In genomic region chr2:105789745-105790466, GRCh38 we compare ENCODE assay signal across 9 cellular contexts. TPM values are rescaled to one million over a fixed set of nuclear protein-coding genes. Genes with fewer than 3 reads are reported as not detected.
DNase-seq lines count a peak whose midpoint lies in the region; ATAC-seq and TF ChIP-seq lines count a peak whose summit lies in the region.
"Had no signal": no experiment of that assay in that cellular context is flagged by ENCODE, and none has a peak within 500 bp of the region (broad histone marks: within the 10 kb centered on the region; RNA-seq: fewer than 3 reads in every experiment).

No MANE protein-coding gene starts in this region.

- H3K4me3 Mint-ChIP-seq in activated naive CD4-positive, alpha-beta T cell treated with anti-CD3 and anti-CD28 coated beads, Interleukin-2, amount 10 ng/mL, durations not matched to agents 7 days and 5 days, result peak overlapping the region; percentile 43

- CTCF ChIA-PET in OCI-LY7 (lab: Charles Lee; ENCODE audit: unreplicated experiment), result no interaction called here
- CTCF ChIA-PET in activated naive CD4-positive, alpha-beta T cell treated with anti-CD3 and anti-CD28 coated beads, Interleukin-2, amount 10 ng/mL, durations not matched to agents 7 days and 5 days (lab: Charles Lee), result interaction anchor here (0.9 to 1.3 kb wide), 4 partner anchors 8 to 43 kb away, joined by 3 to 6 read pairs (median 4); no protein-coding TSS in a partner anchor

- H3K9me2 ChIP-seq in OCI-LY7 (ENCODE audit: insufficient read depth, low read length), result no peaks in the 10 kb centered on the region

- DNase-seq in OCI-LY7 (ENCODE audit: low spot score), result peak; percentile 48
- DNase-seq in activated naive CD4-positive, alpha-beta T cell treated with anti-CD3 and anti-CD28 coated beads, Interleukin-2, amount 10 ng/mL, durations not matched to agents 7 days and 5 days, result peak; percentile 77
- DNase-seq in heart left ventricle, result peak in 4 of 5 donors; percentile 47 to 66 (median 63)
- peak; percentile 53 for DNase-seq in stimulated activated CD4-positive, alpha-beta T cell treated with anti-CD3 and anti-CD28 coated beads, Interleukin-2, amount 100 ng/mL, for 4 hours (ENCODE audit: low read depth)
- DNase-seq in ecto neural progenitor cell (ENCODE audit: low spot score), result no peak
- no peak for DNase-seq in NCI-H2171 (lab: John Stamatoyannopoulos, UW)

- H3K4me3 ChIP-seq in OCI-LY7 (ENCODE audit: low read depth, low read length, poor library complexity, severe bottlenecking) (no peak overlapping the region), heart left ventricle (peak overlapping the region in 5 of 12 donors; percentile 16 to 31 (median 28))
- H3K4me3 ChIP-seq: body of pancreas had no signal

- H3K9me3 ChIP-seq in OCI-LY7 (ENCODE audit: low read length), result no peaks in the 10 kb centered on the region
- no peaks in the 10 kb centered on the region for H3K9me3 ChIP-seq in heart left ventricle
- H3K9me3 ChIP-seq: body of pancreas had no signal

- no peak overlapping the region for H2AFZ ChIP-seq in OCI-LY7 (ENCODE audit: low read length)

- peak; percentile 33 for ATAC-seq in GM18519 (IDR thresholded peaks at IDR 0.05; ENCODE audit: low FRiP score, unreplicated experiment)
- peak; percentile 68 for ATAC-seq in HG02885 (IDR thresholded peaks at IDR 0.05; ENCODE audit: poor library complexity, unreplicated experiment)
- peak; percentile 80 to 91 (median 88) for ATAC-seq in heart left ventricle
- ATAC-seq: body of pancreas had no signal

- no peak for TF ChIP-seq POLR2A in heart left ventricle (IDR thresholded peaks at IDR 0.05)

- WGBS in heart left ventricle, 4 donors, result 33 to 42% (median 35%) methylated on average over 11 of the region's 11 CpGs

- H3K27ac Mint-ChIP-seq in activated naive CD4-positive, alpha-beta T cell treated with anti-CD3 and anti-CD28 coated beads, Interleukin-2, amount 10 ng/mL, durations not matched to agents 7 days and 5 days, result peak overlapping the region; percentile 96

- H4K20me1 ChIP-seq in OCI-LY7 (ENCODE audit: insufficient read depth, low read length), result no peaks in the 10 kb centered on the region

- H3K4me1 Mint-ChIP-seq in activated naive CD4-positive, alpha-beta T cell treated with anti-CD3 and anti-CD28 coated beads, Interleukin-2, amount 10 ng/mL, durations not matched to agents 7 days and 5 days, result peaks cover 97% of the 10 kb centered on the region

- POLR2A ChIA-PET in OCI-LY7 (lab: Charles Lee), result interaction anchor here (0.6 to 3.0 kb wide), 2 partner anchors 9 to 226 kb away, joined by 3 to 11 read pairs; no protein-coding TSS in a partner anchor

- H3K27me3 Mint-ChIP-seq in activated naive CD4-positive, alpha-beta T cell treated with anti-CD3 and anti-CD28 coated beads, Interleukin-2, amount 10 ng/mL, durations not matched to agents 7 days and 5 days, result no peaks in the 10 kb centered on the region

- H3K27ac ChIP-seq in OCI-LY7 (ENCODE audit: low read depth, low read length, poor library complexity, severe bottlenecking) (no peak overlapping the region), heart left ventricle (peak overlapping the region in 8 of 12 donors; percentile 18 to 63 (median 48))

- intact Hi-C loops in OCI-LY7 (cut with micrococcal nuclease; ENCODE audit: unreplicated experiment), result loop anchor here (10.0 kb wide), 1 partner anchor 175 kb away; no protein-coding TSS in a partner anchor
- intact Hi-C loops in heart left ventricle (cut with DNase I), result loop anchor here in 2 of 10 donors (5.0 to 10.0 kb wide), 4 partner anchors 38 to 295 kb away; no protein-coding TSS in a partner anchor

- H3K36me3 Mint-ChIP-seq in activated naive CD4-positive, alpha-beta T cell treated with anti-CD3 and anti-CD28 coated beads, Interleukin-2, amount 10 ng/mL, durations not matched to agents 7 days and 5 days, result peaks cover 44% of the 10 kb centered on the region

- H3K4me1 ChIP-seq in OCI-LY7 (ENCODE audit: insufficient read depth, low read length, poor library complexity, severe bottlenecking) (peaks cover 33% of the 10 kb centered on the region), heart left ventricle (peaks cover 9 to 90% (median 51%) of the 10 kb centered on the region in 12 donors)

- H3K36me3 ChIP-seq in OCI-LY7 (ENCODE audit: insufficient read depth, low read length) (no peaks in the 10 kb centered on the region; the same call in 1 of the 2 replicates), heart left ventricle (no peaks in the 10 kb centered on the region)

- H3K4me2 ChIP-seq in OCI-LY7 (ENCODE audit: low read length), result peak overlapping the region; percentile 45

- TF ChIP-seq CTCF in OCI-LY7 (conservative IDR thresholded peaks at IDR 0.05; ENCODE audit: low read length) (peak; percentile 71), heart left ventricle (IDR thresholded peaks at IDR 0.05) (peak in 3 of 12 donors; percentile 22 to 32 (median 29))

- no peaks in the 10 kb centered on the region for H3K27me3 ChIP-seq in heart left ventricle
- H3K27me3 ChIP-seq: body of pancreas had no signal

- peaks cover 11% of the 10 kb centered on the region; the same call in 1 of the 2 replicates for H3K79me2 ChIP-seq in OCI-LY7 (ENCODE audit: insufficient read depth, low read depth, low read length)

- no peaks in the 10 kb centered on the region for H3K9me3 Mint-ChIP-seq in activated naive CD4-positive, alpha-beta T cell treated with anti-CD3 and anti-CD28 coated beads, Interleukin-2, amount 10 ng/mL, durations not matched to agents 7 days and 5 days

- no TSS peak for BruUV-seq in OCI-LY7 (replicated peaks; lab: Mats Ljungman, UMichigan)

RNA-seq across cellular contexts. Expression of gene NCK2, which starts 45.2 kb away (rescaled TPM):
- 23.4 and 24.7 TPM in 2 replicates for total RNA-seq in OCI-LY7 (2014; rRNA removed; shearing (Covaris generic))
- 33.5 and 34.2 TPM in 2 replicates for total RNA-seq in OCI-LY7 (2022)
- 10 to 100 TPM; 28.4 to 54.2 (median 35.0) TPM for total RNA-seq in heart left ventricle
- polyA plus RNA-seq in heart left ventricle, result 10 to 100 TPM; 22.6 to 23.9 TPM

Comparison
In these comparisons a context has a peak if more than half of its experiments do, and no peak if none do; other contexts are left out.
1. ATAC-seq: peak in every context shown above with its lines; median percentile 88 in heart left ventricle; 68 in HG02885; 33 in GM18519.
2. DNase-seq: peak in OCI-LY7 (single experiment), activated naive CD4-positive, alpha-beta T cell treated with anti-CD3 and anti-CD28 coated beads, Interleukin-2, amount 10 ng/mL, durations not matched to agents 7 days and 5 days (single experiment), heart left ventricle (4 of 5) and stimulated activated CD4-positive, alpha-beta T cell treated with anti-CD3 and anti-CD28 coated beads, Interleukin-2, amount 100 ng/mL, for 4 hours (single experiment); none in ecto neural progenitor cell (single experiment) and NCI-H2171 (single experiment).